Comparison of ENCODE assay signal across 24 cellular contexts in genomic region chr2:23588106-23588505, GRCh38.
DNase-seq lines count a peak whose midpoint lies in the region; ATAC-seq and TF ChIP-seq lines count a peak whose summit lies in the region.
"Had no signal": no experiment of that assay in that cellular context is flagged by ENCODE, and none has a peak within 500 bp of the region (broad histone marks: within the 10 kb centered on the region; RNA-seq: fewer than 3 reads in every experiment).

No MANE protein-coding gene starts in this region.

- 80 to 100% (median 89%) methylated on average over 3 to 4 of the region's 4 CpGs for WGBS in stomach, 5 donors
- WGBS in trophoblast cell (ENCODE audit: extremely low coverage, insufficient coverage, insufficient read length) = no CpG with 5 or more reads among the region's 4 CpGs

- TF ChIP-seq POLR2A in stomach (IDR thresholded peaks at IDR 0.05) = no peak

- no peaks in the 10 kb centered on the region for H3K79me1 ChIP-seq in trophoblast cell (ENCODE audit: low read length)

- TF ChIP-seq CTCF in nephron progenitor cell (IDR thresholded peaks at IDR 0.05) (no peak), stomach (IDR thresholded peaks at IDR 0.05) (no peak)

- H4K12ac ChIP-seq in trophoblast cell (ENCODE audit: low read depth, low read length) = no peak overlapping the region

- H3K9ac ChIP-seq in trophoblast cell (ENCODE audit: low read length) = no peak overlapping the region

- no peak for DNase-seq in nephron progenitor cell
- DNase-seq in stomach = no peak
- DNase-seq in LoVo (ENCODE audit: low spot score) = no peak
- no peak for DNase-seq in trophoblast cell
- DNase-seq: activated B cell treated with CpG ODN at 0.5 μM for 24 hours; activated CD4-positive, alpha-beta T cell treated with anti-CD3 and anti-CD28 coated beads, Interleukin-2, amount 50 U/mL, for 4 hours; activated T-cell treated with anti-CD3 and anti-CD28 coated beads for 4 hours; C1 segment of cervical spinal cord; cortex of kidney; EL; GOT3; KG1; left colon; mesendoderm; naive thymus-derived CD4-positive, alpha-beta T cell; NCI-H774; stimulated activated CD4-positive, alpha-beta T cell treated with anti-CD3 and anti-CD28 coated beads, Interleukin-4, amount 100 ng/mL, for 4 hours; T1000 had no signal

- H3K18ac ChIP-seq in trophoblast cell (ENCODE audit: low read length) = no peak overlapping the region

- H3K27me3 Mint-ChIP-seq in nephron progenitor cell (ENCODE audit: low read depth, poor library complexity) = peaks cover 10% of the 10 kb centered on the region
- H3K27me3 Mint-ChIP-seq: activated B cell treated with CpG ODN at 0.5 μM for 24 hours; stimulated activated naive CD8-positive, alpha-beta T cell treated with anti-CD3 and anti-CD28 coated beads, Interleukin-15, Interleukin-2, amounts not matched to agents 100 ng/mL and 50 ng/mL, for 24 hours had no signal

- no peak overlapping the region for H4K91ac ChIP-seq in trophoblast cell (ENCODE audit: low read depth, low read length)

- no peak overlapping the region for H3K14ac ChIP-seq in trophoblast cell (ENCODE audit: low read length)

- no peaks in the 10 kb centered on the region for H3K79me2 ChIP-seq in trophoblast cell (ENCODE audit: control insufficient read depth, insufficient read depth, low read length, poor library complexity)

- H3K4me3 ChIP-seq in stomach (no peak overlapping the region), trophoblast cell (ENCODE audit: low read depth, low read length) (no peak overlapping the region)
- H3K4me3 ChIP-seq: smooth muscle cell had no signal

- no peaks in the 10 kb centered on the region for H3K36me3 Mint-ChIP-seq in nephron progenitor cell (ENCODE audit: low read depth)

- H2BK120ac ChIP-seq in trophoblast cell (ENCODE audit: insufficient read depth, low read length, poor library complexity) = no peak overlapping the region

- H3K4me3 Mint-ChIP-seq in nephron progenitor cell = no peak overlapping the region
- H3K4me3 Mint-ChIP-seq: activated B cell treated with CpG ODN at 0.5 μM for 24 hours; naive thymus-derived CD4-positive, alpha-beta T cell; stimulated activated naive CD8-positive, alpha-beta T cell treated with anti-CD3 and anti-CD28 coated beads, Interleukin-15, Interleukin-2, amounts not matched to agents 100 ng/mL and 50 ng/mL, for 24 hours had no signal

- H3K4me2 ChIP-seq in trophoblast cell (ENCODE audit: low read length) = no peak overlapping the region
- H3K4me2 ChIP-seq: smooth muscle cell had no signal

- H3K9me3 Mint-ChIP-seq in nephron progenitor cell = no peaks in the 10 kb centered on the region
- H3K9me3 Mint-ChIP-seq: activated B cell treated with CpG ODN at 0.5 μM for 24 hours; stimulated activated naive CD8-positive, alpha-beta T cell treated with anti-CD3 and anti-CD28 coated beads, Interleukin-15, Interleukin-2, amounts not matched to agents 100 ng/mL and 50 ng/mL, for 24 hours had no signal

- no peak for TF ChIP-seq EP300 in stomach (IDR thresholded peaks at IDR 0.05)

- no peak overlapping the region for H2BK5ac ChIP-seq in trophoblast cell (ENCODE audit: low read depth, low read length, poor library complexity)

- intact Hi-C loops in stomach (cut with DNase I; ENCODE audit: low total_unique reads) = no loop called here

- H2AK5ac ChIP-seq in trophoblast cell (ENCODE audit: low read length) = no peak overlapping the region

- H3K4me1 ChIP-seq in stomach (peaks cover 0 to 65% (median 14%) of the 10 kb centered on the region in 4 donors), trophoblast cell (ENCODE audit: control insufficient read depth in 1 of 2, insufficient read depth in 2 of 2, low read length in 2 of 2) (peaks cover 0 to 6% of the 10 kb centered on the region in 2 experiments)

- no peak overlapping the region for H2BK12ac ChIP-seq in trophoblast cell (ENCODE audit: low read length)

- ATAC-seq in HG02759 (IDR thresholded peaks at IDR 0.05; ENCODE audit: unreplicated experiment) (peak; percentile 28), HG02852 (IDR thresholded peaks at IDR 0.05; ENCODE audit: unreplicated experiment) (no peak), HG03139 (IDR thresholded peaks at IDR 0.05; ENCODE audit: unreplicated experiment) (no peak)
- ATAC-seq: left colon; naive thymus-derived CD4-positive, alpha-beta T cell had no signal

- no peak overlapping the region for H2AFZ ChIP-seq in trophoblast cell (ENCODE audit: insufficient read depth, low read length, poor library complexity)

- H3K36me3 ChIP-seq in stomach = no peaks in the 10 kb centered on the region
- H3K36me3 ChIP-seq in trophoblast cell (ENCODE audit: control insufficient read depth in 1 of 2, insufficient read depth in 2 of 2, low read length in 2 of 2) = no peaks in the 10 kb centered on the region

- H3K27me3 ChIP-seq in stomach = no peaks in the 10 kb centered on the region
- H3K27me3 ChIP-seq in trophoblast cell (ENCODE audit: insufficient read depth, low read length) = no peaks in the 10 kb centered on the region

- peak overlapping the region; percentile 4 for H3K27ac ChIP-seq in cingulate gyrus (ENCODE audit: low read depth, low read length)
- peak overlapping the region in 3 of 5 donors; percentile 42 to 91 (median 67) for H3K27ac ChIP-seq in stomach
- H3K27ac ChIP-seq in trophoblast cell (ENCODE audit: low read depth, low read length) = no peak overlapping the region

- no peak overlapping the region for H3K23ac ChIP-seq in trophoblast cell (ENCODE audit: low read length)

- no peaks in the 10 kb centered on the region for H3K9me3 ChIP-seq in stomach
- H3K9me3 ChIP-seq in trophoblast cell (ENCODE audit: insufficient read depth, low read depth, low read length) = peaks cover 3% of the 10 kb centered on the region

- H3K27ac Mint-ChIP-seq in nephron progenitor cell = peak overlapping the region; percentile 89
- H3K27ac Mint-ChIP-seq: activated B cell treated with CpG ODN at 0.5 μM for 24 hours; stimulated activated naive CD8-positive, alpha-beta T cell treated with anti-CD3 and anti-CD28 coated beads, Interleukin-15, Interleukin-2, amounts not matched to agents 100 ng/mL and 50 ng/mL, for 24 hours had no signal

- peaks cover 87% of the 10 kb centered on the region for H3K4me1 Mint-ChIP-seq in nephron progenitor cell
- H3K4me1 Mint-ChIP-seq: activated B cell treated with CpG ODN at 0.5 μM for 24 hours had no signal

- no peak overlapping the region for H3K4ac ChIP-seq in trophoblast cell (ENCODE audit: low read depth, low read length)

- no peak overlapping the region for H4K8ac ChIP-seq in trophoblast cell (ENCODE audit: low read depth, low read length)
